Comparison of ENCODE assay signal across 17 cellular contexts in the genomic region with DNA sequence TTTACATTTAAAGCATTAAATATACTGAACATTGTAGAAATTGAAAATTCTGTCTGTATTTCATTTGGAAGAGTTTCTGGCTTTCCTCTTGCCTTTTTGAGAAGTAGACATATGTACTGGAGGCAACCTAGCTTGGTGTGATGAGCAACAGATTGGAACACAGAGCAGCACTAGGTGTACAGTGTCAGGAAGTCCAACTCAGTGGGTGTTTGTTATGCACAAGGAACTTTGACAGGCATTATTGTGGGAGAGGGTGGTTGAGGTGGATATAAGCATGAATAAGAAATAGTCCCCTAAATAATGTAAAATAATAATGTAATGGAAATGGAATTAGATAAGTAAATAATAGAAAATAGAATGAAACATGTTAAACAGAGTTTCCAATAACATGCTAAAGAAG.
DNase-seq lines count a peak whose midpoint lies in the region; ATAC-seq, FAIRE-seq and TF ChIP-seq lines count a peak whose summit lies in the region.
"Had no signal": no experiment of that assay in that cellular context is flagged by ENCODE, and none has a peak within 500 bp of the region (broad histone marks: within the 10 kb centered on the region; RNA-seq: fewer than 3 reads in every experiment).

No MANE protein-coding gene starts in this region.

- no peak for TF ChIP-seq POLR2A in H54 (IDR thresholded peaks at IDR 0.05; ENCODE audit: low read depth, low read length)

- H3K27ac ChIP-seq in VCaP (peak overlapping the region; percentile 82), caudate nucleus (ENCODE audit: low read depth, low read length) (no peak overlapping the region)
- H3K27ac ChIP-seq: BLaER1, C4-2B had no signal

- ATAC-seq in GM18517 (IDR thresholded peaks at IDR 0.05; ENCODE audit: unreplicated experiment) = no peak
- ATAC-seq: CD8-positive, alpha-beta T cell; GM23338 had no signal

- TF ChIP-seq CTCF in VCaP (conservative IDR thresholded peaks at IDR 0.05) = no peak

- FAIRE-seq in H54 (lab: Jason Lieb, UNC) = peak; percentile 88
- FAIRE-seq: G401.6, GM12892 had no signal

- DNase-seq in NCI-H2171 treated with DMSO at 0.1 percent for 48 hours (lab: John Stamatoyannopoulos, UW) (peak; percentile 52), NCI-H2171 (lab: John Stamatoyannopoulos, UW) (no peak), H54 (ENCODE audit: insufficient read length, low spot score) (no peak), GM19238 (ENCODE audit: insufficient read length, low spot score) (no peak), caudate nucleus (lab: John Stamatoyannopoulos, UW) (no peak)
- DNase-seq: Caco-2; CD4-positive, CD25-positive, alpha-beta regulatory T cell; CD8-positive, alpha-beta T cell; DMS153; DND-41 had no signal
